In genomic region chr12:53097207-53097563, GRCh38 we compare ENCODE assay signal across 9 cellular contexts. TPM values are rescaled to one million over a fixed set of nuclear protein-coding genes. Genes with fewer than 3 reads are reported as not detected.
DNase-seq lines count a peak whose midpoint lies in the region; ATAC-seq, FAIRE-seq and TF ChIP-seq lines count a peak whose summit lies in the region.
"Had no signal": no experiment of that assay in that cellular context is flagged by ENCODE, and none has a peak within 500 bp of the region (broad histone marks: within the 10 kb centered on the region; RNA-seq: fewer than 3 reads in every experiment).

No MANE protein-coding gene starts in this region.

- peaks cover 6% of the 10 kb centered on the region; the same call in 1 of the 2 replicates for H3K36me3 ChIP-seq in ACC112 (ENCODE audit: insufficient read depth, low read length)
- H3K36me3 ChIP-seq in GM12878 (ENCODE audit: control insufficient read depth in 2 of 2, insufficient read depth in 2 of 2, low read length in 1 of 2): no peaks in the 10 kb centered on the region
- no peaks in the 10 kb centered on the region for H3K36me3 ChIP-seq in kidney (ENCODE audit: control insufficient read depth in 1 of 2, insufficient read depth in 2 of 2, low read length in 2 of 2)
- peaks cover 4% of the 10 kb centered on the region for H3K36me3 ChIP-seq in suprapubic skin
- H3K36me3 ChIP-seq: neutrophil had no signal

- H3K9me3 ChIP-seq in GM12878 (replicated peaks; ENCODE audit: control insufficient read depth, insufficient read depth, low read length) (no peaks in the 10 kb centered on the region), kidney (ENCODE audit: control insufficient read depth in 1 of 2, low read length in 2 of 2) (no peaks in the 10 kb centered on the region), suprapubic skin (no peaks in the 10 kb centered on the region)
- H3K9me3 ChIP-seq: neutrophil had no signal

- SMC1A ChIA-PET in GM12878 (lab: Charles Lee; ENCODE audit: uncharacterized antibody, unreplicated experiment): interaction anchor here (0.6 kb wide), 1 partner anchor 31 kb away, joined by 4 read pairs; no protein-coding TSS in a partner anchor

- CTCF ChIA-PET in GM12878 (lab: Yijun Ruan, JAX): interaction anchor here (1.2 to 11.8 kb wide), 3 partner anchors 16 to 43 kb away, joined by 3 to 355 read pairs (median 177); partner anchors contain the start of gene SPRYD3

- TF ChIP-seq RAD21 in GM12878 (IDR thresholded peaks at IDR 0.05; ENCODE audit: insufficient read depth, low read depth, low read length): no peak

- POLR2A ChIA-PET in GM12878 (lab: Charles Lee): interaction anchor here (1.1 to 2.8 kb wide), 2 partner anchors 18 to 31 kb away, joined by 3 to 10 read pairs; partner anchors contain the start of gene SPRYD3

- intact Hi-C loops in GM12878 (cut with micrococcal nuclease; ENCODE audit: unreplicated experiment): loop anchor here (5.0 kb wide), 1 partner anchor 45 kb away; the partner anchor contains the start of gene TNS2
- intact Hi-C loops in kidney (cut with DNase I): no loop called here

- H4K20me1 ChIP-seq in GM12878 (ENCODE audit: control insufficient read depth, insufficient read depth): no peaks in the 10 kb centered on the region

- H3K4me3 Mint-ChIP-seq in HFFc6: peak overlapping the region; percentile 95

- H3K79me2 ChIP-seq in ACC112 (ENCODE audit: control insufficient read depth, insufficient read depth, low read length, unreplicated experiment) (no peaks in the 10 kb centered on the region), GM12878 (ENCODE audit: control insufficient read depth, insufficient read depth, low read length) (no peaks in the 10 kb centered on the region)

- RAD21 ChIA-PET in GM12878 (lab: Charles Lee; ENCODE audit: unreplicated experiment): interaction anchor here (1.3 to 4.7 kb wide), 2 partner anchors 31 to 49 kb away, joined by 4 to 84 read pairs; no protein-coding TSS in a partner anchor

- H3K27me3 ChIP-seq in ACC112 (ENCODE audit: insufficient read depth, low read length) (no peaks in the 10 kb centered on the region), GM12878 (replicated peaks in 1 of 2; ENCODE audit: control insufficient read depth in 2 of 2, insufficient read depth in 2 of 2, low read length in 1 of 2) (peaks cover 0 to 6% of the 10 kb centered on the region in 2 experiments; a peak in 2 of 4 replicates), suprapubic skin (no peaks in the 10 kb centered on the region)

- no peaks in the 10 kb centered on the region for H3K36me3 Mint-ChIP-seq in HFFc6 (ENCODE audit: low read depth)

- H3K27ac Mint-ChIP-seq in HFFc6: peak overlapping the region; percentile 95

- H3K4me1 Mint-ChIP-seq in HFFc6 (ENCODE audit: low read depth): peaks cover 59% of the 10 kb centered on the region

- 6% methylated on average over 9 of the region's 9 CpGs for WGBS in GM12878 (ENCODE audit: insufficient coverage, insufficient replicate concordance, low lambda C conversion rate, missing lambda C conversion rate)
- 5% methylated on average over 9 of the region's 9 CpGs for WGBS in suprapubic skin

- H3K27me3 Mint-ChIP-seq in HFFc6 (ENCODE audit: insufficient read depth): peaks cover 5% of the 10 kb centered on the region; the same call in 1 of the 2 replicates

- no peaks in the 10 kb centered on the region for H3K9me3 Mint-ChIP-seq in HFFc6

- in situ Hi-C loops in GM12878 (cut with MboI): no loop called here

- FAIRE-seq in GM12878 (lab: Jason Lieb, UNC) (no peak), kidney (lab: Jason Lieb, UNC) (no peak), GM19239 (lab: Jason Lieb, UNC) (no peak)

- DNase-seq in HFFc6 (no peak), GM12878 (ENCODE audit: low read depth, low spot score) (no peak), kidney (no peak), suprapubic skin (ENCODE audit: low spot score in 2 of 2) (no peak), kidney glomerular epithelial cell (lab: John Stamatoyannopoulos, UW) (no peak), GM19239 (ENCODE audit: insufficient read length, low spot score) (no peak)

- H3K9ac ChIP-seq in GM12878 (ENCODE audit: control insufficient read depth, insufficient read depth, low read length) (no peak overlapping the region), kidney (ENCODE audit: low read length in 2 of 2) (peak overlapping the region; percentile 55 to 65)

- no peak for ATAC-seq in GM12878
- no peak for ATAC-seq in activated CD4-positive, CD25-positive, alpha-beta regulatory T cell treated with anti-CD3 and anti-CD28 coated beads, Interleukin-2, amount 50 U/mL, for 24 hours

- peak overlapping the region; percentile 88 for H3K4me3 ChIP-seq in ACC112 (ENCODE audit: low read depth, low read length)
- peak overlapping the region; percentile 62; the same call in 1 of the 2 replicates for H3K4me3 ChIP-seq in GM12878
- peak overlapping the region; percentile 64 to 71 for H3K4me3 ChIP-seq in kidney (ENCODE audit: low read length in 2 of 2)
- peak overlapping the region; percentile 61 for H3K4me3 ChIP-seq in suprapubic skin

- H3K4me1 ChIP-seq in ACC112 (ENCODE audit: control insufficient read depth, insufficient read depth, low read length, unreplicated experiment): peaks cover 17% of the 10 kb centered on the region
- peaks cover 9% of the 10 kb centered on the region for H3K4me1 ChIP-seq in GM12878 (ENCODE audit: control insufficient read depth, insufficient read depth, low read length)
- peaks cover 18 to 24% of the 10 kb centered on the region in 2 donors for H3K4me1 ChIP-seq in kidney (ENCODE audit: control insufficient read depth in 1 of 2, insufficient read depth in 1 of 2, low read depth in 1 of 2, low read length in 2 of 2)
- H3K4me1 ChIP-seq in suprapubic skin: peaks cover 46% of the 10 kb centered on the region

- TF ChIP-seq EP300 in GM12878 (IDR thresholded peaks at IDR 0.05; ENCODE audit: borderline replicate concordance in 1 of 2, control insufficient read depth in 1 of 2, low read depth in 2 of 2, low read length in 2 of 2) (no peak), suprapubic skin (IDR thresholded peaks at IDR 0.05) (no peak)

- TF ChIP-seq POLR2A in GM12878 (IDR thresholded peaks at IDR 0.05; ENCODE audit: low read depth, low read length) (no peak), suprapubic skin (IDR thresholded peaks at IDR 0.05) (no peak)

- H2AFZ ChIP-seq in ACC112 (ENCODE audit: low read length, unreplicated experiment) (peak overlapping the region; percentile 36), GM12878 (ENCODE audit: control insufficient read depth, low read depth, low read length) (no peak overlapping the region)

- TF ChIP-seq CTCF in HFFc6 (IDR thresholded peaks at IDR 0.05): no peak
- TF ChIP-seq CTCF in GM12878 (IDR thresholded peaks at IDR 0.05 in 2 of 3, conservative IDR thresholded peaks at IDR 0.05 in 1 of 3; ENCODE audit: control insufficient read depth in 2 of 3, extremely low read depth in 1 of 3, insufficient read depth in 1 of 3, low read depth in 3 of 3, low read length in 3 of 3): no peak
- no peak for TF ChIP-seq CTCF in kidney (IDR thresholded peaks at IDR 0.05; ENCODE audit: borderline replicate concordance, extremely low read depth, insufficient read depth)
- TF ChIP-seq CTCF in suprapubic skin (IDR thresholded peaks at IDR 0.05): no peak

- peak overlapping the region; percentile 94; the same call in 1 of the 2 replicates for H3K4me2 ChIP-seq in GM12878 (ENCODE audit: control insufficient read depth, insufficient read depth)

- H3K27ac ChIP-seq in ACC112 (ENCODE audit: low read depth, low read length): peak overlapping the region; percentile 89
- no peak overlapping the region for H3K27ac ChIP-seq in GM12878 (ENCODE audit: control insufficient read depth, insufficient read depth)
- peak overlapping the region; percentile 66 to 81 for H3K27ac ChIP-seq in kidney (ENCODE audit: low read depth in 2 of 2, low read length in 2 of 2)
- H3K27ac ChIP-seq in suprapubic skin: peak overlapping the region; percentile 85
- H3K27ac ChIP-seq: neutrophil had no signal

- BruUV-seq in GM12878 (replicated peaks; lab: Mats Ljungman, UMichigan): no TSS peak

RNA-seq across cellular contexts. Expression of gene IGFBP6, which starts 0.3 kb away (rescaled TPM):
- 100 to 1,000 TPM; 317 to 444 (median 430) TPM for total RNA-seq in HFFc6 (2021; fragmentation: NEBNext Ultra II Directional; extraction: Animal tissue kit (Norgen Biotek cat#: 25700))
- total RNA-seq in GM12878 (2013; cell fraction: nucleolus; rRNA removed): not detected in 2 replicates
- total RNA-seq in GM12878 (2014; rRNA removed) (0.56 TPM in 1 of 2 replicates, not detected in the other), GM12878 (2014; rRNA removed; fragmentation: Illumina TruSeq; extraction: Trizol) (not detected in 2 replicates), GM12878 (2021) (0.64 and 0.87 TPM in 2 replicates), kidney (203 TPM), suprapubic skin (10 to 100 TPM; 19.2 to 97.0 (median 59.6) TPM)
- not detected for polyA plus RNA-seq in GM12878 (2011; ENCODE audit: low read depth)
- polyA plus RNA-seq in GM12878 (2011; rRNA removed) (0.16 and 0.60 TPM in 2 replicates), GM12878 (2014; fragmentation: Illumina TruSeq; extraction: Trizol) (not detected in 2 replicates), GM12878 (2014; fragmentation: Nextera tagmentation; extraction: Ambion mirVana) (under 1 TPM in 1 of 2 experiments, not detected in 1; 0.09 TPM), GM12878 (2014; rRNA removed) (0.35 and 0.84 TPM in 2 replicates), GM12878 (2016; fragmentation: Nextera tagmentation; extraction: Ambion mirVana) (under 1 TPM; 0.44 to 0.80 TPM), kidney (ENCODE audit: insufficient read depth, low read depth, low replicate concordance) (57.3 TPM)
- 0.67 and 0.85 TPM in 2 replicates for polyA plus RNA-seq in GM12878 (2011; cell fraction: cytosol; rRNA removed)
- polyA plus RNA-seq in GM12878 (2011; cell fraction: nucleus; rRNA removed): 0.22 and 0.31 TPM in 2 replicates
- polyA plus RNA-seq in GM12878 (2012): 0.19 and 0.21 TPM in 2 replicates
- polyA minus RNA-seq in GM12878 (2011; rRNA and poly(A)+ RNA removed): 0.77 TPM in 1 of 2 replicates, not detected in the other
- not detected in 2 replicates for polyA minus RNA-seq in GM12878 (2011; cell fraction: cytosol; rRNA and poly(A)+ RNA removed)
- not detected in 2 replicates for polyA minus RNA-seq in GM12878 (2011; cell fraction: nucleus; rRNA and poly(A)+ RNA removed)

RNA-seq across cellular contexts. Expression of gene SOAT2, which starts 6.1 kb away (rescaled TPM):
- total RNA-seq in HFFc6 (2021; fragmentation: NEBNext Ultra II Directional; extraction: Animal tissue kit (Norgen Biotek cat#: 25700)): under 1 TPM; 0.12 to 0.34 (median 0.18) TPM
- not detected in 2 replicates for total RNA-seq in GM12878 (2013; cell fraction: nucleolus; rRNA removed)
- total RNA-seq in GM12878 (2014; rRNA removed) (1.2 and 1.6 TPM in 2 replicates), GM12878 (2014; rRNA removed; fragmentation: Illumina TruSeq; extraction: Trizol) (0.60 and 0.67 TPM in 2 replicates), GM12878 (2021) (1.6 and 1.9 TPM in 2 replicates), kidney (0.19 TPM), suprapubic skin (not detected)
- not detected for polyA plus RNA-seq in GM12878 (2011; ENCODE audit: low read depth)
- polyA plus RNA-seq in GM12878 (2011; rRNA removed) (0.24 and 0.30 TPM in 2 replicates), GM12878 (2014; fragmentation: Illumina TruSeq; extraction: Trizol) (0.43 and 0.78 TPM in 2 replicates), GM12878 (2014; fragmentation: Nextera tagmentation; extraction: Ambion mirVana) (under 1 TPM; 0.08 to 0.33 TPM), GM12878 (2014; rRNA removed) (1.7 and 2.4 TPM in 2 replicates), GM12878 (2016; fragmentation: Nextera tagmentation; extraction: Ambion mirVana) (under 1 TPM; 0.46 to 0.72 TPM), kidney (ENCODE audit: insufficient read depth, low read depth, low replicate concordance) (0.26 TPM)
- polyA plus RNA-seq in GM12878 (2011; cell fraction: cytosol; rRNA removed): 0.31 and 0.53 TPM in 2 replicates
- 1.7 TPM in 2 replicates for polyA plus RNA-seq in GM12878 (2011; cell fraction: nucleus; rRNA removed)
- 0.21 TPM in 1 of 2 replicates, not detected in the other for polyA plus RNA-seq in GM12878 (2012)
- polyA minus RNA-seq in GM12878 (2011; rRNA and poly(A)+ RNA removed): 0.36 TPM in 1 of 2 replicates, not detected in the other
- polyA minus RNA-seq in GM12878 (2011; cell fraction: cytosol; rRNA and poly(A)+ RNA removed): not detected in 2 replicates
- polyA minus RNA-seq in GM12878 (2011; cell fraction: nucleus; rRNA and poly(A)+ RNA removed): 0.24 and 0.48 TPM in 2 replicates

RNA-seq across cellular contexts. Expression of gene SPRYD3, which starts 18.0 kb away (rescaled TPM):
- total RNA-seq in HFFc6 (2021; fragmentation: NEBNext Ultra II Directional; extraction: Animal tissue kit (Norgen Biotek cat#: 25700)): 10 to 100 TPM; 50.5 to 59.4 (median 54.9) TPM
- total RNA-seq in GM12878 (2013; cell fraction: nucleolus; rRNA removed): 14.3 and 17.7 TPM in 2 replicates
- 18.7 and 21.0 TPM in 2 replicates for total RNA-seq in GM12878 (2014; rRNA removed)
- total RNA-seq in GM12878 (2014; rRNA removed; fragmentation: Illumina TruSeq; extraction: Trizol): 10.4 and 11.2 TPM in 2 replicates
- total RNA-seq in GM12878 (2021): 24.7 and 27.7 TPM in 2 replicates
- polyA plus RNA-seq in GM12878 (2011; ENCODE audit: low read depth): 6.7 TPM
- 12.4 and 19.4 TPM in 2 replicates for polyA plus RNA-seq in GM12878 (2011; rRNA removed)
- 28.7 and 32.0 TPM in 2 replicates for polyA plus RNA-seq in GM12878 (2011; cell fraction: cytosol; rRNA removed)
- 22.8 and 28.5 TPM in 2 replicates for polyA plus RNA-seq in GM12878 (2011; cell fraction: nucleus; rRNA removed)
- polyA plus RNA-seq in GM12878 (2012): 14.5 and 15.8 TPM in 2 replicates
- polyA plus RNA-seq in GM12878 (2014; fragmentation: Illumina TruSeq; extraction: Trizol): 9.4 and 18.3 TPM in 2 replicates
- polyA plus RNA-seq in GM12878 (2014; fragmentation: Nextera tagmentation; extraction: Ambion mirVana): 1 to 10 TPM; 2.3 to 3.5 TPM
- 21.4 and 21.7 TPM in 2 replicates for polyA plus RNA-seq in GM12878 (2014; rRNA removed)
- polyA plus RNA-seq in GM12878 (2016; fragmentation: Nextera tagmentation; extraction: Ambion mirVana): 10 to 100 TPM; 26.2 to 26.4 TPM
- 24.0 and 32.3 TPM in 2 replicates for polyA minus RNA-seq in GM12878 (2011; rRNA and poly(A)+ RNA removed)
- polyA minus RNA-seq in GM12878 (2011; cell fraction: cytosol; rRNA and poly(A)+ RNA removed): 12.1 and 12.6 TPM in 2 replicates
- polyA minus RNA-seq in GM12878 (2011; cell fraction: nucleus; rRNA and poly(A)+ RNA removed): 10.4 and 18.8 TPM in 2 replicates
- 72.3 TPM for total RNA-seq in kidney
- 40.0 TPM for polyA plus RNA-seq in kidney (ENCODE audit: insufficient read depth, low read depth, low replicate concordance)
- total RNA-seq in suprapubic skin: 10 to 100 TPM; 26.4 to 44.0 (median 34.4) TPM

RNA-seq across cellular contexts. Expression of gene TNS2, which starts 47.3 kb away (rescaled TPM):
- total RNA-seq in HFFc6 (2021; fragmentation: NEBNext Ultra II Directional; extraction: Animal tissue kit (Norgen Biotek cat#: 25700)): 10 to 100 TPM; 44.3 to 69.2 (median 58.9) TPM
- total RNA-seq in GM12878 (2013; cell fraction: nucleolus; rRNA removed): 1.7 and 2.7 TPM in 2 replicates
- 0.17 and 0.22 TPM in 2 replicates for total RNA-seq in GM12878 (2014; rRNA removed)
- not detected in 2 replicates for total RNA-seq in GM12878 (2014; rRNA removed; fragmentation: Illumina TruSeq; extraction: Trizol)
- total RNA-seq in GM12878 (2021): 0.66 and 0.72 TPM in 2 replicates
- polyA plus RNA-seq in GM12878 (2011; ENCODE audit: low read depth): 0.14 TPM
- 0.07 TPM in 1 of 2 replicates, not detected in the other for polyA plus RNA-seq in GM12878 (2011; rRNA removed)
- 0.07 and 0.10 TPM in 2 replicates for polyA plus RNA-seq in GM12878 (2011; cell fraction: cytosol; rRNA removed)
- 0.97 and 1.3 TPM in 2 replicates for polyA plus RNA-seq in GM12878 (2011; cell fraction: nucleus; rRNA removed)
- polyA plus RNA-seq in GM12878 (2012): 0.39 and 0.64 TPM in 2 replicates
- 0.03 and 0.11 TPM in 2 replicates for polyA plus RNA-seq in GM12878 (2014; fragmentation: Illumina TruSeq; extraction: Trizol)
- polyA plus RNA-seq in GM12878 (2014; fragmentation: Nextera tagmentation; extraction: Ambion mirVana): not detected
- 0.15 and 0.52 TPM in 2 replicates for polyA plus RNA-seq in GM12878 (2014; rRNA removed)
- polyA plus RNA-seq in GM12878 (2016; fragmentation: Nextera tagmentation; extraction: Ambion mirVana): under 1 TPM in 1 of 2 experiments, not detected in 1; 0.20 TPM
- 0.57 TPM in 1 of 2 replicates, not detected in the other for polyA minus RNA-seq in GM12878 (2011; rRNA and poly(A)+ RNA removed)
- 0.62 and 2.8 TPM in 2 replicates for polyA minus RNA-seq in GM12878 (2011; cell fraction: cytosol; rRNA and poly(A)+ RNA removed)
- 0.48 and 1.2 TPM in 2 replicates for polyA minus RNA-seq in GM12878 (2011; cell fraction: nucleus; rRNA and poly(A)+ RNA removed)
- 179 TPM for total RNA-seq in kidney
- polyA plus RNA-seq in kidney (ENCODE audit: insufficient read depth, low read depth, low replicate concordance): 90.1 TPM
- 100 to 1,000 TPM in 2 of 4 donors, 10 to 100 TPM in 2; 22.8 to 122 (median 78.2) TPM for total RNA-seq in suprapubic skin

Comparison
In these comparisons a context has a peak if more than half of its experiments do, and no peak if none do; other contexts are left out.
1. RNA of gene IGFBP6, which starts 0.3 kb away (total RNA-seq): 317 to 444 TPM in HFFc6, 203 TPM in kidney (single experiment) and 19.2 to 97.0 TPM in suprapubic skin; 0.56 to 0.87 TPM in GM12878; every median in the first group is over 10 times any median in the second.
2. Peak in every context shown above with its lines, with median percentiles within 50 percentile points of each other: H3K4me3 ChIP-seq.